ENCODE assay signal across 1 cellular context in genomic region chr2:108786354-108787208, GRCh38.
TF ChIP-seq lines count a peak whose summit lies in the region.

Gene CCDC138 (plus strand): TSS chr2:108786771. CDS start chr2:108786823, 52 bp downstream.

TF ChIP-seq in HepG2, 621 proteins besides CTCF, POLR2A, EP300 and RAD21 (continued from another document and continues in another):
- no peak for TF ChIP-seq ZNF652 (CRISPR knock-in tag; IDR thresholded peaks at IDR 0.05; ENCODE audit: borderline replicate concordance, low read depth)
- peak; percentile 8; the same call in 1 of the 2 replicates for TF ChIP-seq LBX2 (CRISPR knock-in tag; IDR thresholded peaks at IDR 0.05; ENCODE audit: borderline replicate concordance)
- no peak for TF ChIP-seq PRDM4 (CRISPR knock-in tag; IDR thresholded peaks at IDR 0.05; ENCODE audit: borderline replicate concordance)
- TF ChIP-seq ZNF280D (CRISPR knock-in tag; IDR thresholded peaks at IDR 0.05) = peak; percentile 29; the same call in 1 of the 2 replicates
- no peak for TF ChIP-seq MTF1 (CRISPR knock-in tag; IDR thresholded peaks at IDR 0.05)
- TF ChIP-seq THAP8 (CRISPR knock-in tag; IDR thresholded peaks at IDR 0.05; ENCODE audit: borderline replicate concordance) = peak; percentile 92; the same call in 1 of the 2 replicates
- TF ChIP-seq EEA1 (CRISPR knock-in tag; IDR thresholded peaks at IDR 0.05; ENCODE audit: borderline replicate concordance) = no peak
- no peak for TF ChIP-seq ZC3H4 (CRISPR knock-in tag; IDR thresholded peaks at IDR 0.05; ENCODE audit: borderline replicate concordance)
- TF ChIP-seq PPARG (CRISPR knock-in tag; conservative IDR thresholded peaks at IDR 0.05) = 0 out of 2 replicates have a peak, but pooled peaks have one; percentile 31
- peak; percentile 88 for TF ChIP-seq ZNF329 (CRISPR knock-in tag; IDR thresholded peaks at IDR 0.05; ENCODE audit: low read depth)
- peak; percentile 89 for TF ChIP-seq MYC (CRISPR knock-in tag; IDR thresholded peaks at IDR 0.05; ENCODE audit: borderline replicate concordance)
- no peak for TF ChIP-seq ZNF3 (CRISPR knock-in tag; IDR thresholded peaks at IDR 0.05)
- no peak for TF ChIP-seq KLF12 (CRISPR knock-in tag; IDR thresholded peaks at IDR 0.05; ENCODE audit: borderline replicate concordance)
- TF ChIP-seq ZSCAN31 (CRISPR knock-in tag; IDR thresholded peaks at IDR 0.05; ENCODE audit: low read depth) = peak; percentile 91; the same call in 1 of the 2 replicates
- peak; percentile 81; the same call in 1 of the 2 replicates for TF ChIP-seq BORCS8-MEF2B (CRISPR knock-in tag; IDR thresholded peaks at IDR 0.05)
- no peak for TF ChIP-seq NR3C1 (CRISPR knock-in tag; IDR thresholded peaks at IDR 0.05)
- 0 out of 2 replicates have a peak, but pooled peaks have one; percentile 83 for TF ChIP-seq ZNF672 (CRISPR knock-in tag; IDR thresholded peaks at IDR 0.05)
- TF ChIP-seq SP4 (CRISPR knock-in tag; IDR thresholded peaks at IDR 0.05) = peak; percentile 85
- peak; percentile 95 for TF ChIP-seq REPIN1 (CRISPR knock-in tag; IDR thresholded peaks at IDR 0.05; ENCODE audit: borderline replicate concordance, low read depth)
- peak; percentile 77; the same call in 1 of the 2 replicates for TF ChIP-seq ARHGAP35 (CRISPR knock-in tag; IDR thresholded peaks at IDR 0.05; ENCODE audit: borderline replicate concordance)
- no peak for TF ChIP-seq NFE2L2 (IDR thresholded peaks at IDR 0.05; ENCODE audit: low read length)
- TF ChIP-seq KMT2B (CRISPR knock-in tag; IDR thresholded peaks at IDR 0.05) = peak; percentile 97
- no peak for TF ChIP-seq GTF2F1 (IDR thresholded peaks at IDR 0.05; ENCODE audit: low read length)
- no peak for TF ChIP-seq FOXA1 (IDR thresholded peaks at IDR 0.05)
- TF ChIP-seq FOXA1 (CRISPR knock-in tag; IDR thresholded peaks at IDR 0.05) = peak; percentile 55; the same call in 1 of the 2 replicates
- TF ChIP-seq ATF1 (CRISPR knock-in tag; IDR thresholded peaks at IDR 0.05) = peak; percentile 52; the same call in 1 of the 2 replicates
- TF ChIP-seq MLX (CRISPR knock-in tag; IDR thresholded peaks at IDR 0.05) = peak; percentile 18; the same call in 1 of the 2 replicates
- TF ChIP-seq ZNF687 (CRISPR knock-in tag; IDR thresholded peaks at IDR 0.05) = peak; percentile 95
- no peak for TF ChIP-seq ZNF205 (CRISPR knock-in tag; IDR thresholded peaks at IDR 0.05)
- no peak for TF ChIP-seq ZBTB40 (IDR thresholded peaks at IDR 0.05)
- peak; percentile 15 for TF ChIP-seq ZBTB40 (CRISPR knock-in tag; IDR thresholded peaks at IDR 0.05)
- TF ChIP-seq FUBP1 (CRISPR knock-in tag; IDR thresholded peaks at IDR 0.05; ENCODE audit: borderline replicate concordance) = no peak
- TF ChIP-seq ZNF777 (CRISPR knock-in tag; IDR thresholded peaks at IDR 0.05) = peak; percentile 46; the same call in 1 of the 2 replicates
- peak; percentile 77 for TF ChIP-seq TAF1 (CRISPR knock-in tag; IDR thresholded peaks at IDR 0.05)
- TF ChIP-seq MBD4 (IDR thresholded peaks at IDR 0.05; ENCODE audit: borderline replicate concordance, low read length) = no peak
- no peak for TF ChIP-seq ISX (CRISPR knock-in tag; conservative IDR thresholded peaks at IDR 0.05)
